ENCODE assay signal across 2 cellular contexts in the genomic region with DNA sequence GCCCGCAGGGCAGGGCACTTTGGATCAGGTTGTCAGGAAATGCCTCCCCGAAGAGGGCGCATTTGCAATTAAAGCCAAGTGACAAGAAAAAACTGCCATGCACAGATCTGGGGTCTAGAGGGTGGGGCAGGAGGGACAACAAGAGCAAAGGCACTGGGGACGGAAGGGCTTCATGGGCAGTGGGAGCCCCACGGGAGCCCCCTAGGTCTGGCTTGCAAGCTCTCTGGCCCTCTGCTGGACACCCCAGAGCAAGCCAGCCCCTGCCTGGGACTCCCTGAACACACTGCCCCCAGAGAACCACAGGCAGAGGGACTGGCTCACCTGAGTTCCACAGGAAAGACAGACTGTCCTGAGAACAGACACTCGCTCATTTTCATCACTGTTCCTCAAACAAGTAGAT.
TF ChIP-seq lines count a peak whose summit lies in the region.

No MANE protein-coding gene starts in this region.

TF ChIP-seq in A549, 52 proteins besides CTCF, POLR2A, EP300 and RAD21 (continued from another document):
- TF ChIP-seq, protein P1, sequence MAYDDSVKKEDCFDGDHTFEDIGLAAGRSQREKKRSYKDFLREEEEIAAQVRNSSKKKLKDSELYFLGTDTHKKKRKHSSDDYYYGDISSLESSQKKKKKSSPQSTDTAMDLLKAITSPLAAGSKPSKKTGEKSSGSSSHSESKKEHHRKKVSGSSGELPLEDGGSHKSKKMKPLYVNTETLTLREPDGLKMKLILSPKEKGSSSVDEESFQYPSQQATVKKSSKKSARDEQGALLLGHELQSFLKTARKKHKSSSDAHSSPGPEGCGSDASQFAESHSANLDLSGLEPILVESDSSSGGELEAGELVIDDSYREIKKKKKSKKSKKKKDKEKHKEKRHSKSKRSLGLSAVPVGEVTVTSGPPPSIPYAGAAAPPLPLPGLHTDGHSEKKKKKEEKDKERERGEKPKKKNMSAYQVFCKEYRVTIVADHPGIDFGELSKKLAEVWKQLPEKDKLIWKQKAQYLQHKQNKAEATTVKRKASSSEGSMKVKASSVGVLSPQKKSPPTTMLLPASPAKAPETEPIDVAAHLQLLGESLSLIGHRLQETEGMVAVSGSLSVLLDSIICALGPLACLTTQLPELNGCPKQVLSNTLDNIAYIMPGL (CRISPR knock-in tag; IDR thresholded peaks at IDR 0.05; ENCODE audit: borderline replicate concordance) = no peak

TF ChIP-seq in SK-N-SH, 30 proteins besides CTCF, POLR2A, EP300 and RAD21 (continued from another document):
- TF ChIP-seq IRF3 (IDR thresholded peaks at IDR 0.05; ENCODE audit: low read depth, low read length) (no peak), PBX3 (IDR thresholded peaks at IDR 0.05) (no peak), SMC3 (IDR thresholded peaks at IDR 0.05; ENCODE audit: low read depth, low read length) (no peak), JUND (IDR thresholded peaks at IDR 0.05) (no peak), RFX5 (IDR thresholded peaks at IDR 0.05; ENCODE audit: low read length) (no peak), GATA2 (CRISPR knock-in tag; IDR thresholded peaks at IDR 0.05) (no peak), CHD2 (IDR thresholded peaks at IDR 0.05; ENCODE audit: low read length, partially characterized antibody) (no peak), POLR2AphosphoS5 (IDR thresholded peaks at IDR 0.05; ENCODE audit: low read depth, low read length) (no peak), GABPA (IDR thresholded peaks at IDR 0.05; ENCODE audit: low read depth) (no peak), TCF12 (IDR thresholded peaks at IDR 0.05) (no peak)
- TF ChIP-seq, protein P2, sequence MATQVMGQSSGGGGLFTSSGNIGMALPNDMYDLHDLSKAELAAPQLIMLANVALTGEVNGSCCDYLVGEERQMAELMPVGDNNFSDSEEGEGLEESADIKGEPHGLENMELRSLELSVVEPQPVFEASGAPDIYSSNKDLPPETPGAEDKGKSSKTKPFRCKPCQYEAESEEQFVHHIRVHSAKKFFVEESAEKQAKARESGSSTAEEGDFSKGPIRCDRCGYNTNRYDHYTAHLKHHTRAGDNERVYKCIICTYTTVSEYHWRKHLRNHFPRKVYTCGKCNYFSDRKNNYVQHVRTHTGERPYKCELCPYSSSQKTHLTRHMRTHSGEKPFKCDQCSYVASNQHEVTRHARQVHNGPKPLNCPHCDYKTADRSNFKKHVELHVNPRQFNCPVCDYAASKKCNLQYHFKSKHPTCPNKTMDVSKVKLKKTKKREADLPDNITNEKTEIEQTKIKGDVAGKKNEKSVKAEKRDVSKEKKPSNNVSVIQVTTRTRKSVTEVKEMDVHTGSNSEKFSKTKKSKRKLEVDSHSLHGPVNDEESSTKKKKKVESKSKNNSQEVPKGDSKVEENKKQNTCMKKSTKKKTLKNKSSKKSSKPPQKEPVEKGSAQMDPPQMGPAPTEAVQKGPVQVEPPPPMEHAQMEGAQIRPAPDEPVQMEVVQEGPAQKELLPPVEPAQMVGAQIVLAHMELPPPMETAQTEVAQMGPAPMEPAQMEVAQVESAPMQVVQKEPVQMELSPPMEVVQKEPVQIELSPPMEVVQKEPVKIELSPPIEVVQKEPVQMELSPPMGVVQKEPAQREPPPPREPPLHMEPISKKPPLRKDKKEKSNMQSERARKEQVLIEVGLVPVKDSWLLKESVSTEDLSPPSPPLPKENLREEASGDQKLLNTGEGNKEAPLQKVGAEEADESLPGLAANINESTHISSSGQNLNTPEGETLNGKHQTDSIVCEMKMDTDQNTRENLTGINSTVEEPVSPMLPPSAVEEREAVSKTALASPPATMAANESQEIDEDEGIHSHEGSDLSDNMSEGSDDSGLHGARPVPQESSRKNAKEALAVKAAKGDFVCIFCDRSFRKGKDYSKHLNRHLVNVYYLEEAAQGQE (IDR thresholded peaks at IDR 0.05; ENCODE audit: low read depth, low read length) = no peak
